Comparison of ENCODE assay signal across 13 cellular contexts in the genomic region with DNA sequence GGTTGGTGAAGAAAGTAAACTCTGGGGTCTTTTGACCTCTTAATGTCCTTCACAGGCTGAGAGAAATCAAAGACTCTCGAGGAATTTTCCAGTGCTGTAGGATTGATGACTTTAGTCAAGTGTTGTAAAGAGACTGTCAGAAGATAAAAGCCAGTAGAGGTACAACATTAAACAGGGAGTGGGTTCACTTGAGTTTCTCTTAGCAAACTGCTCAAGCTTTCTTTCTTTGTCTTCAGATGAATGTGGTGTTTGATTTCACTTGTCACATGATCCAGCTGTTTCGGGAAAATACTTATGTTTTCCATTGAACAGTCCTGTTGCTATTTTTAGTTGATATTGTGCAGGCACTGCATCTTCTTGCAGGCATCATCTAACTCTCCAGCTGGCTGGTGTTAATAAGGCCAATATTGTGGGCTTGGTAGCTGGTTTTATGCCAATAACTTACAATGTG. TPM values are rescaled to one million over a fixed set of nuclear protein-coding genes. Genes with fewer than 3 reads are reported as not detected.
DNase-seq lines count a peak whose midpoint lies in the region; ATAC-seq and TF ChIP-seq lines count a peak whose summit lies in the region.
"Had no signal": no experiment of that assay in that cellular context is flagged by ENCODE, and none has a peak within 500 bp of the region (broad histone marks: within the 10 kb centered on the region; RNA-seq: fewer than 3 reads in every experiment).

No MANE protein-coding gene starts in this region.

- no peak overlapping the region for H3K4me3 Mint-ChIP-seq in T-cell
- H3K4me3 Mint-ChIP-seq: activated naive CD4-positive, alpha-beta T cell treated with anti-CD3 and anti-CD28 coated beads, Interleukin-2, amount 50 U/mL, for 24 hours had no signal

- H3K4me1 Mint-ChIP-seq in T-cell: peaks cover 12 to 30% (median 23%) of the 10 kb centered on the region in 3 donors

- CTCF ChIA-PET in T-cell (lab: Charles Lee): no interaction called here

- H3K4me3 ChIP-seq in fibroblast of villous mesenchyme (ENCODE audit: low read depth, low read length): no peak overlapping the region
- H3K4me3 ChIP-seq: Peyer's patch, skin epidermis had no signal

- no peak overlapping the region for H3K27ac Mint-ChIP-seq in T-cell
- H3K27ac Mint-ChIP-seq: activated naive CD4-positive, alpha-beta T cell treated with anti-CD3 and anti-CD28 coated beads, Interleukin-2, amount 50 U/mL, for 24 hours had no signal

- TF ChIP-seq CTCF in fibroblast of villous mesenchyme (IDR thresholded peaks at IDR 0.05; ENCODE audit: insufficient read depth, low read depth, low read length): no peak

- no peaks in the 10 kb centered on the region for H3K36me3 Mint-ChIP-seq in T-cell
- H3K36me3 Mint-ChIP-seq: activated naive CD4-positive, alpha-beta T cell treated with anti-CD3 and anti-CD28 coated beads, Interleukin-2, amount 50 U/mL, for 24 hours had no signal

- no peaks in the 10 kb centered on the region for H3K27me3 Mint-ChIP-seq in T-cell
- H3K27me3 Mint-ChIP-seq: activated naive CD4-positive, alpha-beta T cell treated with anti-CD3 and anti-CD28 coated beads, Interleukin-2, amount 50 U/mL, for 24 hours had no signal

- H3K9me3 Mint-ChIP-seq in T-cell: no peaks in the 10 kb centered on the region
- H3K9me3 Mint-ChIP-seq: activated naive CD4-positive, alpha-beta T cell treated with anti-CD3 and anti-CD28 coated beads, Interleukin-2, amount 50 U/mL, for 24 hours had no signal

- POLR2A ChIA-PET in T-cell (lab: Charles Lee): interaction anchor here in 1 of 2 donors (0.6 kb wide), 1 partner anchor 19 kb away, joined by 3 read pairs; no protein-coding TSS in a partner anchor

- ATAC-seq in HG03039 (IDR thresholded peaks at IDR 0.05; ENCODE audit: unreplicated experiment) (no peak), T-cell (replicated peaks in 1 of 4) (no peak)

- DNase-seq in SHP77 (lab: John Stamatoyannopoulos, UW) (peak; percentile 6 to 22), SHP77 treated with DMSO at 0.1 percent for 48 hours (lab: John Stamatoyannopoulos, UW) (no peak), NCI-H748 treated with DMSO at 0.1 percent for 48 hours (lab: John Stamatoyannopoulos, UW) (peak; percentile 4), fibroblast of villous mesenchyme (ENCODE audit: low read depth) (peak; percentile 87), superior temporal gyrus (ENCODE audit: extremely low spot score) (peak; percentile 33), T-cell (no peak)
- no peak for DNase-seq in activated naive CD4-positive, alpha-beta T cell treated with Interleukin-2 at 50 U/mL for 16 hours
- DNase-seq: activated CD4-positive, alpha-beta T cell treated with anti-CD3 and anti-CD28 coated beads for 1 hour; AML-193; Peyer's patch had no signal

RNA-seq across cellular contexts. Expression of a gene that starts 45.6 kb away (rescaled TPM):
- total RNA-seq in fibroblast of villous mesenchyme (not detected in 2 replicates), T-cell (10 to 100 TPM in 1 of 5 donors, 1 to 10 TPM in 4; 1.7 to 10.8 (median 4.7) TPM)

Comparison
In these comparisons a context has a peak if more than half of its experiments do, and no peak if none do; other contexts are left out.
1. DNase-seq: peak in SHP77 (2 of 2), NCI-H748 treated with DMSO at 0.1 percent for 48 hours (single experiment), fibroblast of villous mesenchyme (single experiment) and superior temporal gyrus (single experiment); none in SHP77 treated with DMSO at 0.1 percent for 48 hours (single experiment), T-cell (0 of 34) and activated naive CD4-positive, alpha-beta T cell treated with Interleukin-2 at 50 U/mL for 16 hours (single experiment).